23 cellular contexts compared by ENCODE assay signal in the genomic region with DNA sequence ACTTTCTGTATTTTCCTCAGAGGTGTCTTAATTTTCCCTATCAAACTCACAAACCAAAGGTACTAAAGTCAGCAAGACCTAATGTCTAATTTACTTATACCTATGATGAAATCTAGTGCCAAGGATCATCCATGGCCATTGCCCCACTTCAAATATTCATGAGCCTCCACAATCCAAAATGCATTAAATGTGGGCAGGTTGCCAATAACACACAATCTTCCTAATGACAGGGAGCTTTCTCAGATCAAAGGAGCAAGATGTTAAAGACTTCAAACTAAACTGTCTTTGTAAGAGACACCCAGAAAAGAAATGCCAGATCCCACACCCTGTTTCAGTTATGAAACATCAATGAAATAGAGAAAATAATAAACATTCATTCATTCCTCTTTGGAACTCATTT.
DNase-seq lines count a peak whose midpoint lies in the region; ATAC-seq, FAIRE-seq and TF ChIP-seq lines count a peak whose summit lies in the region.
"Had no signal": no experiment of that assay in that cellular context is flagged by ENCODE, and none has a peak within 500 bp of the region (broad histone marks: within the 10 kb centered on the region; RNA-seq: fewer than 3 reads in every experiment).

No MANE protein-coding gene starts in this region.

- no peak overlapping the region for H3K27ac ChIP-seq in SK-N-SH (ENCODE audit: low read depth in 2 of 2, low read length in 1 of 2)
- no peak overlapping the region for H3K27ac ChIP-seq in HepG2 (ENCODE audit: extremely low read length, insufficient read depth, low read length)
- H3K27ac ChIP-seq: heart right ventricle, Peyer's patch, skin epidermis had no signal

- no peak for TF ChIP-seq EP300 in SK-N-SH (IDR thresholded peaks at IDR 0.05; ENCODE audit: borderline replicate concordance in 1 of 2, low read depth in 1 of 2, low read length in 1 of 2)
- TF ChIP-seq EP300 in HepG2 (IDR thresholded peaks at IDR 0.05; ENCODE audit: low read depth in 2 of 2, low read length in 2 of 2) = no peak
- no peak for TF ChIP-seq EP300 in HepG2 (CRISPR knock-in tag; IDR thresholded peaks at IDR 0.05; ENCODE audit: borderline replicate concordance)

- CTCF ChIA-PET in SK-N-SH (lab: Yijun Ruan, JAX) (no interaction called here), HepG2 (lab: Yijun Ruan, JAX; ENCODE audit: low intra/inter-chr PET ratio, low total read pairs) (no interaction called here)

- no peak overlapping the region for H3K4me2 ChIP-seq in SK-N-SH
- no peak overlapping the region for H3K4me2 ChIP-seq in HepG2 (ENCODE audit: low read depth, low read length)

- DNase-seq in SK-N-SH = no peak
- peak; percentile 16 for DNase-seq in NCI-H146 treated with DMSO at 0.1 percent for 48 hours (lab: John Stamatoyannopoulos, UW; ENCODE audit: unreplicated experiment)
- DNase-seq in NCI-H524 treated with DMSO at 0.1 percent for 48 hours (lab: John Stamatoyannopoulos, UW) = peak; percentile 61
- DNase-seq in Kasumi-1 (lab: John Stamatoyannopoulos, UW) = no peak
- DNase-seq in Right ventricle myocardium inferior (ENCODE audit: missing footprints) = no peak
- DNase-seq in HepG2 (ENCODE audit: low spot score) = no peak
- no peak for DNase-seq in activated CD8-positive, alpha-beta memory T cell treated with anti-CD3 and anti-CD28 coated beads, Interleukin-2, amount 50 U/mL, for 48 hours
- DNase-seq: central memory CD4-positive, alpha-beta T cell; heart right ventricle; left cardiac atrium; NCI-H1048; NK-92 treated with Interleukin-12 subunit alpha and Interleukin-12 subunit beta, amount 100 ng/mL, for 24 hours; nucleus accumbens; Peyer's patch; stimulated activated CD4-positive, alpha-beta T cell treated with anti-CD3 and anti-CD28 coated beads, Interleukin-2, amount 100 ng/mL, for 24 hours; WERI-Rb-1 had no signal

- TF ChIP-seq POLR2A in HepG2 (IDR thresholded peaks at IDR 0.05; ENCODE audit: insufficient read depth in 1 of 2, low read depth in 2 of 2, low read length in 2 of 2) = no peak

- POLR2A ChIA-PET in SK-N-SH (lab: Yijun Ruan, JAX) (no interaction called here), HepG2 (lab: Yijun Ruan, JAX) (no interaction called here)

- TF ChIP-seq CTCF in SK-N-SH (IDR thresholded peaks at IDR 0.05) (no peak), HepG2 (CRISPR knock-in tag; IDR thresholded peaks at IDR 0.05) (no peak)

- H3K9ac ChIP-seq in SK-N-SH = no peak overlapping the region
- no peak overlapping the region for H3K9ac ChIP-seq in HepG2 (ENCODE audit: insufficient read depth, low read depth, low read length)

- ATAC-seq in SK-N-SH treated with all-trans-retinoic acid at 6 μM for 48 hours (no peak), Right ventricle myocardium inferior (no peak), HepG2 (no peak)
- ATAC-seq: activated T-helper 17 cell treated with anti-CD3 and anti-CD28 coated beads, Interleukin-2, amount 50 U/mL, for 72 hours; heart right ventricle; left cardiac atrium; stimulated activated effector memory CD8-positive, alpha-beta T cell treated with anti-CD3 and anti-CD28 coated beads, Interleukin-12 subunit alpha, Interleukin-12 subunit beta, amount 100 ng/mL, for 72 hours had no signal

- no peaks in the 10 kb centered on the region for H3K36me3 ChIP-seq in SK-N-SH (replicated peaks in 1 of 2; ENCODE audit: control insufficient read depth in 1 of 2, insufficient read depth in 2 of 2, low read length in 1 of 2)
- no peaks in the 10 kb centered on the region for H3K36me3 ChIP-seq in HepG2 (replicated peaks in 1 of 2; ENCODE audit: control insufficient read depth in 1 of 2, insufficient read depth in 2 of 2, low read length in 2 of 2)
- H3K36me3 ChIP-seq: heart right ventricle, Peyer's patch, WERI-Rb-1 had no signal

- TF ChIP-seq RAD21 in SK-N-SH (IDR thresholded peaks at IDR 0.05; ENCODE audit: low read length) (no peak), HepG2 (CRISPR knock-in tag; IDR thresholded peaks at IDR 0.05) (no peak)

- H3K4me1 ChIP-seq in SK-N-SH (ENCODE audit: control insufficient read depth in 1 of 2, insufficient read depth in 2 of 2, low read depth in 1 of 2, low read length in 1 of 2) (peaks cover 0 to 2% of the 10 kb centered on the region in 2 experiments; a peak in 2 of 4 replicates), HepG2 (ENCODE audit: insufficient read depth, low read length) (no peaks in the 10 kb centered on the region)
- H3K4me1 ChIP-seq: heart right ventricle, Peyer's patch had no signal

- H3K9me2 ChIP-seq in SK-N-SH = no peaks in the 10 kb centered on the region

- H3K9me3 ChIP-seq in SK-N-SH (no peaks in the 10 kb centered on the region), HepG2 (ENCODE audit: low read length) (no peaks in the 10 kb centered on the region)
- H3K9me3 ChIP-seq: heart right ventricle, Peyer's patch had no signal

- H3K79me2 ChIP-seq in SK-N-SH (ENCODE audit: insufficient read depth) (no peaks in the 10 kb centered on the region), HepG2 (ENCODE audit: insufficient read depth, low read length) (no peaks in the 10 kb centered on the region)

- H3K4me3 ChIP-seq in SK-N-SH (ENCODE audit: low read depth in 2 of 2, low read length in 1 of 2) (no peak overlapping the region), HepG2 (replicated peaks in 1 of 3; ENCODE audit: insufficient read depth in 1 of 3, low read depth in 2 of 3, low read length in 3 of 3) (no peak overlapping the region)
- H3K4me3 ChIP-seq: heart right ventricle, Peyer's patch, skin epidermis had no signal

- H3F3A ChIP-seq in SK-N-SH (replicated peaks; ENCODE audit: insufficient read depth) = no peaks in the 10 kb centered on the region

- BruUV-seq in HepG2 (replicated peaks; lab: Mats Ljungman, UMichigan) = no TSS peak

- no peaks in the 10 kb centered on the region for H3K27me3 ChIP-seq in SK-N-SH (ENCODE audit: insufficient read depth)
- H3K27me3 ChIP-seq in HepG2 (ENCODE audit: control insufficient read depth in 1 of 2, insufficient read depth in 2 of 2, low read length in 2 of 2) = no peaks in the 10 kb centered on the region
- H3K27me3 ChIP-seq: heart right ventricle, Peyer's patch had no signal

- no peak for FAIRE-seq in HepG2 (lab: Jason Lieb, UNC)
- FAIRE-seq: astrocyte, endothelial cell of umbilical vein, GM12892 had no signal

- intact Hi-C loops in Right ventricle myocardium inferior (cut with DNase I) (no loop called here), HepG2 (cut with micrococcal nuclease; ENCODE audit: unreplicated experiment) (no loop called here)

- H4K20me1 ChIP-seq in SK-N-SH (ENCODE audit: insufficient read depth) = no peaks in the 10 kb centered on the region
- no peaks in the 10 kb centered on the region for H4K20me1 ChIP-seq in HepG2 (ENCODE audit: insufficient read depth, low read length)

- in situ Hi-C loops in HepG2 (cut with HindIII; ENCODE audit: extremely low pct_ligation_motif_present, low pct_unique_long_range_greater_than_20kb) = no loop called here

- H2AFZ ChIP-seq in SK-N-SH (ENCODE audit: low read depth) = no peak overlapping the region
- H2AFZ ChIP-seq in HepG2 (ENCODE audit: low read length) = no peak overlapping the region

TF ChIP-seq in SK-N-SH treated with all-trans-retinoic acid at 6 μM for 48 hours, 23 proteins besides CTCF, POLR2A, EP300 and RAD21:
- TF ChIP-seq ISL1 (CRISPR knock-in tag; IDR thresholded peaks at IDR 0.05) (0 out of 2 replicates have a peak, but pooled peaks have one; percentile 23), ZNF70 (CRISPR knock-in tag; IDR thresholded peaks at IDR 0.05) (no peak)
TF ChIP-seq in SK-N-SH treated with all-trans-retinoic acid at 6 μM for 48 hours: peak in this region for 1.

TF ChIP-seq in SK-N-SH, 30 proteins besides CTCF, POLR2A, EP300 and RAD21 (continues in another document):
- no peak for TF ChIP-seq SMC3 (IDR thresholded peaks at IDR 0.05; ENCODE audit: low read depth, low read length)
- TF ChIP-seq SIN3A (IDR thresholded peaks at IDR 0.05; ENCODE audit: borderline replicate concordance, low read depth, low read length) = no peak
- TF ChIP-seq GATA2 (CRISPR knock-in tag; IDR thresholded peaks at IDR 0.05) = no peak
- TF ChIP-seq TAF1 (IDR thresholded peaks at IDR 0.05; ENCODE audit: borderline replicate concordance, low read depth, low read length) = no peak
- TF ChIP-seq, protein P1, sequence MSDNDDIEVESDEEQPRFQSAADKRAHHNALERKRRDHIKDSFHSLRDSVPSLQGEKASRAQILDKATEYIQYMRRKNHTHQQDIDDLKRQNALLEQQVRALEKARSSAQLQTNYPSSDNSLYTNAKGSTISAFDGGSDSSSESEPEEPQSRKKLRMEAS (IDR thresholded peaks at IDR 0.05; ENCODE audit: low read depth) = no peak
- TF ChIP-seq, protein P2, sequence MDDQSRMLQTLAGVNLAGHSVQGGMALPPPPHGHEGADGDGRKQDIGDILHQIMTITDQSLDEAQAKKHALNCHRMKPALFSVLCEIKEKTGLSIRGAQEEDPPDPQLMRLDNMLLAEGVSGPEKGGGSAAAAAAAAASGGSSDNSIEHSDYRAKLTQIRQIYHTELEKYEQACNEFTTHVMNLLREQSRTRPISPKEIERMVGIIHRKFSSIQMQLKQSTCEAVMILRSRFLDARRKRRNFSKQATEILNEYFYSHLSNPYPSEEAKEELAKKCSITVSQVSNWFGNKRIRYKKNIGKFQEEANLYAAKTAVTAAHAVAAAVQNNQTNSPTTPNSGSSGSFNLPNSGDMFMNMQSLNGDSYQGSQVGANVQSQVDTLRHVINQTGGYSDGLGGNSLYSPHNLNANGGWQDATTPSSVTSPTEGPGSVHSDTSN (IDR thresholded peaks at IDR 0.05) = no peak
- TF ChIP-seq FOXM1 (IDR thresholded peaks at IDR 0.05; ENCODE audit: low read depth) = no peak

TF ChIP-seq in HepG2, 621 proteins besides CTCF, POLR2A, EP300 and RAD21 (continues in another document):
- no peak for TF ChIP-seq KLF6 (CRISPR knock-in tag; IDR thresholded peaks at IDR 0.05)
- TF ChIP-seq ZNF607 (CRISPR knock-in tag; IDR thresholded peaks at IDR 0.05; ENCODE audit: borderline replicate concordance) = no peak
- TF ChIP-seq MYC (CRISPR knock-in tag; IDR thresholded peaks at IDR 0.05; ENCODE audit: borderline replicate concordance) = no peak
- no peak for TF ChIP-seq ZNF619 (CRISPR knock-in tag; IDR thresholded peaks at IDR 0.05)

Comparison
In these comparisons a context has a peak if more than half of its experiments do, and no peak if none do; other contexts are left out.
1. DNase-seq: peak in NCI-H146 treated with DMSO at 0.1 percent for 48 hours (single experiment) and NCI-H524 treated with DMSO at 0.1 percent for 48 hours (single experiment); none in SK-N-SH (single experiment), Kasumi-1 (0 of 2), Right ventricle myocardium inferior (single experiment), HepG2 (single experiment) and activated CD8-positive, alpha-beta memory T cell treated with anti-CD3 and anti-CD28 coated beads, Interleukin-2, amount 50 U/mL, for 48 hours (single experiment).